Comparison of ENCODE assay signal across 8 cellular contexts in the genomic region with DNA sequence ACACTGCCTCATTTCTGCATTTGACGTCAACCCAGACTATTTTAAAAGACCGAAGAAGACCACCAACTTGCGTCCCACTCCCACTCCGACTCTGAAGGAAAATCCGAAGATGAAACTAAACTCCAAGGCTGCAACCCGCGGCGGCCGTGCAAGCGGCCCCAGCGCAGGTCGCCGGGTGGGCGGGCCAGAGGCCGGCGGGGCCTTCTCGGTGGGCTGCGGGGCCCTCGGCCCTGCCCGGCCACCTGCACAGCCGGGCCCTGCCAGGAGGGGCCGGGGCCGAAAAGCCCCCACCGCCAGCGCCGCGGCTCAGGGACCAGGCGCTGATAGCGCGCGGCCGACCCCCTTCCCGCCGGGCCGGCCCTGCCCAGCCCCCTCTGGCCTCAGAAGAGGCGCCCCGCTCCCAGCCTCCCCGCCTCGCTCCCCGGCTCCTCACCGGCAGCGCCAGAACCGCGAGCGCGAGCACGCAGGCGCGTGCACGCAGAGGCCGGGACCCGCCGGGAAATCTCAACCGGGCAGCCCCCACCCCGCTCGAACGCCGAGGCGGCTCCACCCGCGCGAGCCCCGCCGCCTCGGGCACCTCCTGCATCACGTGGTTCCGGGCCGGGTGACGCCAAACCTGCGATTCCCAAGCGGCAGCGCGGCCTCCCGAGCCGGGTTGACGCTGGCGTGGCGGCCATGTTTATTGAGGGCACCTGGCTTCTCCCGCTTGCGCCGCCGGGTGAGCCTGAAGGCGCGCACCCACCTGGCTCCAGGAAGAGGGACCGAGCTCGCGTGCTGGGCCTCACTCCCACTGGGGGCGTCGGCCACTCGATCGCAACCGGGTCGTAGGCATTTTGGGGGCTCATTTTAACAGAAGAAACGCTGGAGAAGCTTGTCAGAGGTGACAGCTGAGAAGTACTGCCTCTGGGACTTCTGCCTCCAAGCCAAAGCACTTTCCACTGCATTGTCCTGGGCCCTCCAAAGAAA. TPM values are rescaled to one million over a fixed set of nuclear protein-coding genes. Genes with fewer than 3 reads are reported as not detected.
DNase-seq lines count a peak whose midpoint lies in the region; ATAC-seq and TF ChIP-seq lines count a peak whose summit lies in the region.

Gene C7orf25 (minus strand): TSS at position 589 of the 966 bp plus-strand sequence. CDS start 1,170 bp downstream, outside the sequence.

- H3K27me3 ChIP-seq in SU-DHL-6 (ENCODE audit: low read length): no peaks in the 10 kb centered on the region
- no peaks in the 10 kb centered on the region for H3K27me3 ChIP-seq in adipocyte (replicated peaks; ENCODE audit: control insufficient read depth, insufficient read depth, low read length)
- H3K27me3 ChIP-seq in transverse colon: no peaks in the 10 kb centered on the region

- no peaks in the 10 kb centered on the region for H3K9me2 ChIP-seq in SU-DHL-6 (replicated peaks; ENCODE audit: insufficient read depth, low read length)

- H2AFZ ChIP-seq in SU-DHL-6 (ENCODE audit: low read depth, low read length, severe bottlenecking): peak within 1 kb of the TSS; percentile 86

- no peaks in the 10 kb centered on the region for H3K79me2 ChIP-seq in SU-DHL-6 (ENCODE audit: insufficient read depth, low read length)

- intact Hi-C loops in cardiac septum (cut with DNase I): loop anchor here (2.0 kb wide), 1 partner anchor 21 kb away; the partner anchor contains the start of genes MRPL32 and PSMA2
- intact Hi-C loops in transverse colon (cut with DNase I; ENCODE audit: low total_unique reads): loop anchor here (5.0 kb wide), 1 partner anchor 1374 kb away; no protein-coding TSS in a partner anchor

- peak within 1 kb of the TSS; percentile 81 for H3K4me3 ChIP-seq in GM12875 (ENCODE audit: low read depth, low read length)
- peak within 1 kb of the TSS; percentile 86 for H3K4me3 ChIP-seq in SU-DHL-6 (ENCODE audit: insufficient read depth, low read length, poor library complexity, severe bottlenecking)
- H3K4me3 ChIP-seq in adipocyte (ENCODE audit: low read length): peak within 1 kb of the TSS; percentile 93
- peak within 1 kb of the TSS; percentile 72 to 98 (median 94) for H3K4me3 ChIP-seq in transverse colon

- TF ChIP-seq POLR2A in transverse colon (IDR thresholded peaks at IDR 0.05): peak; percentile 52

- peak within 1 kb of the TSS; percentile 70 for H3K4me2 ChIP-seq in SU-DHL-6 (ENCODE audit: low read depth, low read length, poor library complexity, severe bottlenecking)

- WGBS in transverse colon (ENCODE audit: low coverage in 1 of 2), 2 donors: 1% methylated on average over 59 of the region's 94 CpGs; no CpG with 5 or more reads in 1 of the 2 donors

- H3K9me3 ChIP-seq in SU-DHL-6 (ENCODE audit: insufficient read depth, low read length) (no peaks in the 10 kb centered on the region), adipocyte (ENCODE audit: control insufficient read depth, low read length) (no peaks in the 10 kb centered on the region), transverse colon (no peaks in the 10 kb centered on the region)

- in situ Hi-C loops in transverse colon (cut with MboI; ENCODE audit: low pct_ligation_motif_present in 1 of 4, low pct_unique_long_range_greater_than_20kb in 1 of 4, low sequenced_read_pairs in 3 of 4): no loop called here

- TF ChIP-seq CTCF in GM12875 (IDR thresholded peaks at IDR 0.05; ENCODE audit: borderline replicate concordance, insufficient read depth, low read depth, low read length): no peak
- TF ChIP-seq CTCF in SU-DHL-6 (IDR thresholded peaks at IDR 0.05; ENCODE audit: insufficient read depth, low read length, poor library complexity, severe bottlenecking): no peak
- no peak for TF ChIP-seq CTCF in transverse colon (IDR thresholded peaks at IDR 0.05)

- H3K27ac ChIP-seq in SU-DHL-6 (ENCODE audit: low read depth, low read length) (peak within 1 kb of the TSS; percentile 2), transverse colon (peak within 1 kb of the TSS; percentile 80 to 91 (median 88))

- no peaks in the 10 kb centered on the region for H4K20me1 ChIP-seq in SU-DHL-6 (ENCODE audit: low read depth, low read length)

- TF ChIP-seq EP300 in transverse colon (IDR thresholded peaks at IDR 0.05; ENCODE audit: low read depth): no peak

- peak; percentile 88 for ATAC-seq in HG02763 (IDR thresholded peaks at IDR 0.05; ENCODE audit: unreplicated experiment)

- peaks cover 23% of the 10 kb centered on the region for H3F3A ChIP-seq in SU-DHL-6 (ENCODE audit: insufficient read depth)

- DNase-seq in NCI-H1417 (lab: John Stamatoyannopoulos, UW) (peak; percentile 95 to 99 (median 98)), adipocyte (ENCODE audit: low read depth) (peak; percentile 98), cardiac septum (ENCODE audit: low spot score) (peak; percentile 99), pons (ENCODE audit: low spot score) (peak; percentile 95), transverse colon (peak; percentile 97)

- H3K36me3 ChIP-seq in SU-DHL-6 (ENCODE audit: low read length): peaks cover 10% of the 10 kb centered on the region
- peaks cover 11% of the 10 kb centered on the region for H3K36me3 ChIP-seq in adipocyte (ENCODE audit: control insufficient read depth, insufficient read depth, low read length, severe bottlenecking)
- H3K36me3 ChIP-seq in transverse colon: peaks cover 0 to 7% (median under 1%) of the 10 kb centered on the region in 4 donors

- H3K9ac ChIP-seq in SU-DHL-6 (ENCODE audit: low read length) (peak within 1 kb of the TSS; percentile 74), adipocyte (ENCODE audit: low read length) (peak within 1 kb of the TSS; percentile 94)

- H3K4me1 ChIP-seq in adipocyte (ENCODE audit: control insufficient read depth, insufficient read depth, low read length) (peaks cover 68% of the 10 kb centered on the region), transverse colon (peaks cover 8 to 31% (median 11%) of the 10 kb centered on the region in 4 donors)

RNA-seq across cellular contexts. Expression of gene C7orf25, which starts in this region (rescaled TPM):
- total RNA-seq in cardiac septum: 5.2 TPM
- 10 to 100 TPM in 2 of 4 donors, 1 to 10 TPM in 2; 7.0 to 11.6 (median 9.7) TPM for total RNA-seq in transverse colon

Comparison
In these comparisons a context has a peak if more than half of its experiments do, and no peak if none do; other contexts are left out.
1. Peak in every context shown above with its lines: DNase-seq, ATAC-seq, H3K4me3 ChIP-seq and H3K27ac ChIP-seq.